Comparison of ENCODE assay signal across 6 cellular contexts in the genomic region with DNA sequence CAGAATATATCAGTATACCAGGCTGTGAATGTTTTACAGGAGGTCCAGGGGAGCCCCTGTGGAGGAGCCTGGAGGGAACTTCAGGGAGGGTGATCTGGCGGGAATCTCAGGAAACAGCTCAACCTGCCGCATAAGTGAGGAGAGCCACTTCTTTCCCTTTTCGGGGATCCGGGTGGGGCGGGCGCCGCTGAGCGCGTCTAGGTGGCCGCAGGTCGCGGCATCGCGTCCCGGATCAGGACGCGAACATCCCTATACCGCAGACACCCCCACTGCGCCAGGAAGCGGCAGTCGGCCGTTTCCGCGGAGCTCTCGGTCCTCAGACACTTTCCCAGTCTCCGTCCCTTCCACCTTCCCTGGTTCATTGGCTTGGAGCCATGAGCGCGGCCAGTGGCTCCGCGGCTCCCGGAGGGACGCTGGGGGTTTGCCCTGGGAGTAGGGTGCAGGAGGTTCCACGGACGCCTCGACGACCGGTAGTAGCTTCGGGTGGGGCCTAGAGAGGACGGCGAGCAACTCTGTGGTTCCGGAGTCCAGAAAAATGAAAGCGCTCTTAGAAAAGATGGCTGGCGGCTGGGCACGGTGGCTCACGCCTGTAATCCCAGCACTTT. TPM values are rescaled to one million over a fixed set of nuclear protein-coding genes. Genes with fewer than 3 reads are reported as not detected.
DNase-seq lines count a peak whose midpoint lies in the region; ATAC-seq and TF ChIP-seq lines count a peak whose summit lies in the region.

No MANE protein-coding gene starts in this region.

- H3K36me3 ChIP-seq in left ventricle myocardium inferior = peaks cover under 1% of the 10 kb centered on the region
- H3K36me3 ChIP-seq in thymus (ENCODE audit: control insufficient read depth, insufficient read depth) = no peaks in the 10 kb centered on the region

- H3K27me3 ChIP-seq in left ventricle myocardium inferior (ENCODE audit: low read depth) = no peaks in the 10 kb centered on the region
- H3K27me3 ChIP-seq in thymus (ENCODE audit: control insufficient read depth, insufficient read depth) = no peaks in the 10 kb centered on the region

- WGBS in thymus = 19% methylated on average over 45 of the region's 45 CpGs

- intact Hi-C loops in left ventricle myocardium inferior (cut with micrococcal nuclease) = no loop called here

- H3K4me1 ChIP-seq in left ventricle myocardium inferior = peaks cover 34% of the 10 kb centered on the region
- H3K4me1 ChIP-seq in thymus (ENCODE audit: control insufficient read depth, insufficient read depth, low read length) = peaks cover 12% of the 10 kb centered on the region

- no peak for ATAC-seq in omental fat pad (ENCODE audit: low FRiP score)

- H3K9me3 ChIP-seq in left ventricle myocardium inferior (replicated peaks) = no peaks in the 10 kb centered on the region
- no peaks in the 10 kb centered on the region for H3K9me3 ChIP-seq in thymus (ENCODE audit: control insufficient read depth)

- H3K4me3 ChIP-seq in left ventricle myocardium inferior = peak overlapping the region; percentile 70
- H3K4me3 ChIP-seq in thymus (ENCODE audit: low read length) = peak overlapping the region; percentile 48

- TF ChIP-seq CTCF in left ventricle myocardium inferior (IDR thresholded peaks at IDR 0.05; ENCODE audit: borderline replicate concordance) (no peak), omental fat pad (IDR thresholded peaks at IDR 0.05) (no peak)

- DNase-seq in NCI-H345 (lab: John Stamatoyannopoulos, UW) = peak; percentile 57
- no peak for DNase-seq in NCI-H345 treated with DMSO at 0.1 percent for 48 hours (lab: John Stamatoyannopoulos, UW; ENCODE audit: unreplicated experiment)
- no peak for DNase-seq in left ventricle myocardium inferior
- no peak for DNase-seq in omental fat pad (ENCODE audit: low spot score)
- DNase-seq in ureter (ENCODE audit: low spot score) = no peak

- H3K27ac ChIP-seq in left ventricle myocardium inferior (replicated peaks) (peak overlapping the region; percentile 87), thymus (ENCODE audit: low read depth) (peak overlapping the region; percentile 68)

RNA-seq across cellular contexts. Expression of gene ZNF764, which starts 3.1 kb away (rescaled TPM):
- 8.9 TPM for total RNA-seq in left ventricle myocardium inferior
- polyA plus RNA-seq in thymus = 8.3 TPM
- 10 to 100 TPM in 2 of 4 donors, 1 to 10 TPM in 2; 4.5 to 15.9 (median 10.1) TPM for total RNA-seq in omental fat pad
- 6.9 TPM for total RNA-seq in ureter

RNA-seq across cellular contexts. Expression of gene ZNF688, which starts 10.2 kb away (rescaled TPM):
- 10.8 TPM for total RNA-seq in left ventricle myocardium inferior
- 38.1 TPM for polyA plus RNA-seq in thymus
- 10 to 100 TPM in 3 of 4 donors, 1 to 10 TPM in 1; 7.4 to 24.0 (median 13.3) TPM for total RNA-seq in omental fat pad
- total RNA-seq in ureter = 10.8 TPM

RNA-seq across cellular contexts. Expression of gene ZNF785, which starts 24.2 kb away (rescaled TPM):
- total RNA-seq in left ventricle myocardium inferior = 7.1 TPM
- 7.8 TPM for polyA plus RNA-seq in thymus
- 10 to 100 TPM in 1 of 4 donors, 1 to 10 TPM in 3; 4.5 to 12.1 (median 8.1) TPM for total RNA-seq in omental fat pad
- total RNA-seq in ureter = 25.2 TPM

RNA-seq across cellular contexts. Expression of gene ZNF747, which starts 26.7 kb away (rescaled TPM):
- total RNA-seq in left ventricle myocardium inferior = 8.9 TPM
- polyA plus RNA-seq in thymus = 9.8 TPM
- 10 to 100 TPM in 2 of 4 donors, 1 to 10 TPM in 2; 7.7 to 12.1 (median 10.4) TPM for total RNA-seq in omental fat pad
- 10.4 TPM for total RNA-seq in ureter

RNA-seq across cellular contexts. Expression of gene ZNF768, which starts 34.9 kb away (rescaled TPM):
- total RNA-seq in left ventricle myocardium inferior = 61.1 TPM
- 20.4 TPM for polyA plus RNA-seq in thymus
- total RNA-seq in omental fat pad = 10 to 100 TPM; 16.5 to 22.5 (median 18.6) TPM
- total RNA-seq in ureter = 37.6 TPM
